ENCODE assay signal across 8 cellular contexts in the genomic region with DNA sequence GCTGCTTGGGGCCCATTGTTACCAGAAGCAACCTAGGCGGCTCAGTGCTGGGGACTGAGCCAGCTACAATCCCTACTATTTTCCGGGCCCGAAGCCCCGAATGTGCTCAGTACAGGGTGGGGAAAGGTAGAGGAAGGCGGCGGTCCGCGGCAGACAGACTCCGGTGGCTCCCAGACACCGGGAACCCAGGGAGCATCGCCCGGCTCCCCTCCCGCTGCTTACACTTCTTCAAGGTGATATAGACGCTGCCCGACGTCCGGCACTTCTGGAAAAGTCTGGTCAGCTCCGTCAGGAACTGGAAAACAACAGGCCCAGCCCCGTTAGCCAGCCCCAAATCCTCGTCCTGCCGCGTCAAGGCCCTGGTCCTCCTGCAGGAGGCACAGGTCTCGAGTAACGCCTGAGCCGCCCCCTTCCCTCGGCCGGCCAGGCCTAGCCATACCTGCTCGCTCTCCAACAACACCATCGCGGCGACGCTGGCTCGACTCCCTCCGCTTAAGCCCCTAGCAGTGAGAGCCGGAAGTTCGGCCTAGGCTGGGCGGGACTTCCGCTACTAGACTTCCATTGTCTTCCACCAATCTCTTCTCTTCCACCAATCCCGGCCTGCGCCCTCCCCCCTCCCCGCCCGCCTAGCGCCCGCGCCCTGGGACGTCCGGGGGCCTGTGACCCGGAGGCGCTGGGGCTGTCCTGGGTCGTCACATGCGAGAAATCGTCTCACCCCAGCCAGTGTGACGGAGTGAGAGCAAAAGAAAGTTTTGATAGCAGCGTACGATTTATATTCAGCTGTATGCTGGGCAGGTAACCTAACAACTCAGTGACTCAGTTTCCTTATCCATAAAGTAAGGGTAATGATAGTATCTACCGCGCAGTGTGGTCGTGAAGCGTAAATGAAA. TPM values are rescaled to one million over a fixed set of nuclear protein-coding genes. Genes with fewer than 3 reads are reported as not detected.
DNase-seq lines count a peak whose midpoint lies in the region; ATAC-seq lines count a peak whose summit lies in the region.

SRP14 (minus strand) TSS at position 528 of the 890 bp plus-strand sequence; CDS start at position 463, 65 bp downstream.

- H3K27me3 Mint-ChIP-seq in IgD-negative memory B cell, result no peaks in the 10 kb centered on the region

- DNase-seq in DMS114 treated with DMSO at 0.1 percent for 48 hours (lab: John Stamatoyannopoulos, UW; ENCODE audit: unreplicated experiment) (peak; percentile 91), OCI-M1 (lab: John Stamatoyannopoulos, UW) (peak; percentile 98), activated T-cell treated with anti-CD3 and anti-CD28 coated beads for 24 hours (ENCODE audit: low read depth) (peak; percentile 91), epidermal melanocyte (ENCODE audit: insufficient read length, low spot score) (peak; percentile 86), middle frontal gyrus (ENCODE audit: extremely low spot score, low spot score) (peak; percentile 91)
- peak; percentile 83 to 86 for DNase-seq in stimulated activated CD8-positive, alpha-beta memory T cell treated with anti-CD3 and anti-CD28 coated beads, Interleukin-2, amount 100 ng/mL, for 1 hour (ENCODE audit: low read depth in 2 of 2)

- no peaks in the 10 kb centered on the region for H3K9me3 Mint-ChIP-seq in IgD-negative memory B cell

- H3K27ac Mint-ChIP-seq in IgD-negative memory B cell, result peak within 1 kb of the TSS; percentile 80 to 99 (median 98)

- H3K36me3 Mint-ChIP-seq in IgD-negative memory B cell, result peaks cover 2% of the 10 kb centered on the region

- peak within 1 kb of the TSS; percentile 94 to 100 (median 99) for H3K4me3 Mint-ChIP-seq in IgD-negative memory B cell

- ATAC-seq in GM21576 (IDR thresholded peaks at IDR 0.05; ENCODE audit: unreplicated experiment), result peak; percentile 91

- peaks cover 17 to 26% (median 20%) of the 10 kb centered on the region in 3 donors for H3K4me1 Mint-ChIP-seq in IgD-negative memory B cell

RNA-seq across cellular contexts. Expression of gene SRP14, which starts in this region (rescaled TPM):
- polyA plus RNA-seq in IgD-negative memory B cell, result 753 TPM

Comparison
In these comparisons a context has a peak if more than half of its experiments do, and no peak if none do; other contexts are left out.
1. Peak in every context shown above with its lines: DNase-seq and ATAC-seq.